Comparison of ENCODE assay signal across 2 cellular contexts in the genomic region with DNA sequence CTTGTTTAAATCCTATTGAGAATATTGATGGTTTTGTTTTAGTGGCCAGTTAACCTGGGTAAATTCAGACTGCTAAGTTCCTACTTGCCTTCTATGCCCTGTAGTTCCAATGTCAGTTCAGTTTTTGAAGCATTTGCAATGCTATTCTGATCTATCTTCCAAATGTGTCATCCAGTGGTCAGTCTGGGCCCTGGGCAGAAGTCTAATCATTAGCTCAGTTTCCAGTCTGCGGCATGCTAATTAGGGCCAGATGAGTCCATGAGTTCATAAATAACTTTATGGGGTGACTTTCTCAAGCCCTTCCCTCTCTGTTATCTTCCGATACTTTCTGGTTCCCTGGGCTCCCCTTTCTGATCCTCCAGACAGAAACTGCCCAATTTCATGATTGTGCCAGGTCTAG.
A peak's percentile ranks its signal among the peaks of the same experiment; 100 is the strongest.
TF ChIP-seq lines count a peak whose summit lies in the region.

No MANE protein-coding gene starts in this region.

TF ChIP-seq in liver, 16 proteins besides CTCF, POLR2A, EP300 and RAD21:
- TF ChIP-seq YY1 (IDR thresholded peaks at IDR 0.05) (peak; percentile 72), MAX (IDR thresholded peaks at IDR 0.05) (peak; percentile 64), FOXA1 (IDR thresholded peaks at IDR 0.05) (no peak), HNF4A (conservative IDR thresholded peaks at IDR 0.05) (peak; percentile 83 to 84), TAF1 (conservative IDR thresholded peaks at IDR 0.05) (peak; percentile 57), EGR1 (IDR thresholded peaks at IDR 0.05; ENCODE audit: low read depth in 2 of 2) (no peak), FOXA2 (IDR thresholded peaks at IDR 0.05) (no peak), NR2F2 (IDR thresholded peaks at IDR 0.05) (no peak), SP1 (IDR thresholded peaks at IDR 0.05) (peak; percentile 94), REST (IDR thresholded peaks at IDR 0.05) (peak; percentile 79), GABPA (IDR thresholded peaks at IDR 0.05 in 1 of 2, conservative IDR thresholded peaks at IDR 0.05 in 1 of 2) (peak in 1 of 2 donors; percentile 39), HNF4G (IDR thresholded peaks at IDR 0.05) (peak; percentile 31), JUND (IDR thresholded peaks at IDR 0.05) (peak; percentile 30 to 91), RXRA (IDR thresholded peaks at IDR 0.05) (peak; percentile 86 to 92)
- TF ChIP-seq, protein P1, sequence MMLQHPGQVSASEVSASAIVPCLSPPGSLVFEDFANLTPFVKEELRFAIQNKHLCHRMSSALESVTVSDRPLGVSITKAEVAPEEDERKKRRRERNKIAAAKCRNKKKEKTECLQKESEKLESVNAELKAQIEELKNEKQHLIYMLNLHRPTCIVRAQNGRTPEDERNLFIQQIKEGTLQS (IDR thresholded peaks at IDR 0.05), result peak; percentile 46
- TF ChIP-seq, protein P2, sequence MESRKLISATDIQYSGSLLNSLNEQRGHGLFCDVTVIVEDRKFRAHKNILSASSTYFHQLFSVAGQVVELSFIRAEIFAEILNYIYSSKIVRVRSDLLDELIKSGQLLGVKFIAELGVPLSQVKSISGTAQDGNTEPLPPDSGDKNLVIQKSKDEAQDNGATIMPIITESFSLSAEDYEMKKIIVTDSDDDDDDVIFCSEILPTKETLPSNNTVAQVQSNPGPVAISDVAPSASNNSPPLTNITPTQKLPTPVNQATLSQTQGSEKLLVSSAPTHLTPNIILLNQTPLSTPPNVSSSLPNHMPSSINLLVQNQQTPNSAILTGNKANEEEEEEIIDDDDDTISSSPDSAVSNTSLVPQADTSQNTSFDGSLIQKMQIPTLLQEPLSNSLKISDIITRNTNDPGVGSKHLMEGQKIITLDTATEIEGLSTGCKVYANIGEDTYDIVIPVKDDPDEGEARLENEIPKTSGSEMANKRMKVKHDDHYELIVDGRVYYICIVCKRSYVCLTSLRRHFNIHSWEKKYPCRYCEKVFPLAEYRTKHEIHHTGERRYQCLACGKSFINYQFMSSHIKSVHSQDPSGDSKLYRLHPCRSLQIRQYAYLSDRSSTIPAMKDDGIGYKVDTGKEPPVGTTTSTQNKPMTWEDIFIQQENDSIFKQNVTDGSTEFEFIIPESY (IDR thresholded peaks at IDR 0.05), result peak; percentile 49

TF ChIP-seq in HepG2, 621 proteins besides CTCF, POLR2A, EP300 and RAD21:
- no peak for TF ChIP-seq PAX8 (CRISPR knock-in tag; IDR thresholded peaks at IDR 0.05; ENCODE audit: borderline replicate concordance)
- TF ChIP-seq REPIN1 (CRISPR knock-in tag; IDR thresholded peaks at IDR 0.05; ENCODE audit: borderline replicate concordance, low read depth), result no peak
- no peak for TF ChIP-seq STAG1 (CRISPR knock-in tag; IDR thresholded peaks at IDR 0.05)
- TF ChIP-seq AHR (CRISPR knock-in tag; IDR thresholded peaks at IDR 0.05), result no peak
- TF ChIP-seq, protein P3, sequence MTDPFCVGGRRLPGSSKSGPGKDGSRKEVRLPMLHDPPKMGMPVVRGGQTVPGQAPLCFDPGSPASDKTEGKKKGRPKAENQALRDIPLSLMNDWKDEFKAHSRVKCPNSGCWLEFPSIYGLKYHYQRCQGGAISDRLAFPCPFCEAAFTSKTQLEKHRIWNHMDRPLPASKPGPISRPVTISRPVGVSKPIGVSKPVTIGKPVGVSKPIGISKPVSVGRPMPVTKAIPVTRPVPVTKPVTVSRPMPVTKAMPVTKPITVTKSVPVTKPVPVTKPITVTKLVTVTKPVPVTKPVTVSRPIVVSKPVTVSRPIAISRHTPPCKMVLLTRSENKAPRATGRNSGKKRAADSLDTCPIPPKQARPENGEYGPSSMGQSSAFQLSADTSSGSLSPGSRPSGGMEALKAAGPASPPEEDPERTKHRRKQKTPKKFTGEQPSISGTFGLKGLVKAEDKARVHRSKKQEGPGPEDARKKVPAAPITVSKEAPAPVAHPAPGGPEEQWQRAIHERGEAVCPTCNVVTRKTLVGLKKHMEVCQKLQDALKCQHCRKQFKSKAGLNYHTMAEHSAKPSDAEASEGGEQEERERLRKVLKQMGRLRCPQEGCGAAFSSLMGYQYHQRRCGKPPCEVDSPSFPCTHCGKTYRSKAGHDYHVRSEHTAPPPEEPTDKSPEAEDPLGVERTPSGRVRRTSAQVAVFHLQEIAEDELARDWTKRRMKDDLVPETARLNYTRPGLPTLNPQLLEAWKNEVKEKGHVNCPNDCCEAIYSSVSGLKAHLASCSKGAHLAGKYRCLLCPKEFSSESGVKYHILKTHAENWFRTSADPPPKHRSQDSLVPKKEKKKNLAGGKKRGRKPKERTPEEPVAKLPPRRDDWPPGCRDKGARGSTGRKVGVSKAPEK (CRISPR knock-in tag; IDR thresholded peaks at IDR 0.05; ENCODE audit: borderline replicate concordance), result no peak
- no peak for TF ChIP-seq ZNF580 (CRISPR knock-in tag; IDR thresholded peaks at IDR 0.05; ENCODE audit: borderline replicate concordance, low read depth)
TF ChIP-seq in HepG2: peak in this region for 0.
